ENCODE assay signal across 8 cellular contexts in the genomic region with DNA sequence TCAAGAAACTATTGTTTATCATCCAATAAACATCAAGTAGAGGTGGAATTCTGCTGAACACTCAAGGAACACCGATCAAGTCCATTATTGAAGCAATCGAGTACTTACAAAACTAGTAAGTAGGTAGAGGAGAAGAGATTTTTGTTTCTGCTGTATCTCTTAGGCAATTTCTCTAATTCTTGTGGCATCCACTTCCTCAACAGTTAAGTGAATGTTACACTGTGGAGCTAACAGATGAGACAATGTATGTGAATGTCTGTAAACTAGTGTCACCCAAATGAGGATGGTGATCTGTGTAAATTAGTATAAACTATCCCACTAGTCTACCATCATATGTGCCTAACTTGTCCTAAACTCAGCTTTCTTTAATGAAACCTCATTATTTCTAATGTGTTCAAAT.
"Had no signal": no experiment of that assay in that cellular context is flagged by ENCODE, and none has a peak within 500 bp of the region (broad histone marks: within the 10 kb centered on the region; RNA-seq: fewer than 3 reads in every experiment).

No MANE protein-coding gene starts in this region.

- H3K27me3 Mint-ChIP-seq: effector memory CD8-positive, alpha-beta T cell had no signal

- H3K4me3 Mint-ChIP-seq: effector memory CD8-positive, alpha-beta T cell; immature natural killer cell; nephron progenitor cell had no signal

- H3K4me1 Mint-ChIP-seq: immature natural killer cell, nephron progenitor cell had no signal

- DNase-seq: activated naive CD4-positive, alpha-beta T cell; brain microvascular endothelial cell; cortex of kidney; effector memory CD8-positive, alpha-beta T cell; immature natural killer cell; nephron progenitor cell; psoas muscle; right lobe of liver had no signal

- ATAC-seq: effector memory CD8-positive, alpha-beta T cell; psoas muscle had no signal

- H3K9me3 ChIP-seq: psoas muscle, right lobe of liver had no signal

- H3K27me3 ChIP-seq: brain microvascular endothelial cell, right lobe of liver had no signal

- H3K4me1 ChIP-seq: psoas muscle, right lobe of liver had no signal

- H3K27ac ChIP-seq: brain microvascular endothelial cell, psoas muscle, right lobe of liver had no signal

- H3K9me3 Mint-ChIP-seq: nephron progenitor cell had no signal

- H3K4me3 ChIP-seq: psoas muscle, right lobe of liver had no signal

- H3K36me3 ChIP-seq: brain microvascular endothelial cell, right lobe of liver had no signal

- H3K27ac Mint-ChIP-seq: effector memory CD8-positive, alpha-beta T cell; immature natural killer cell; nephron progenitor cell had no signal
